In the genomic region with DNA sequence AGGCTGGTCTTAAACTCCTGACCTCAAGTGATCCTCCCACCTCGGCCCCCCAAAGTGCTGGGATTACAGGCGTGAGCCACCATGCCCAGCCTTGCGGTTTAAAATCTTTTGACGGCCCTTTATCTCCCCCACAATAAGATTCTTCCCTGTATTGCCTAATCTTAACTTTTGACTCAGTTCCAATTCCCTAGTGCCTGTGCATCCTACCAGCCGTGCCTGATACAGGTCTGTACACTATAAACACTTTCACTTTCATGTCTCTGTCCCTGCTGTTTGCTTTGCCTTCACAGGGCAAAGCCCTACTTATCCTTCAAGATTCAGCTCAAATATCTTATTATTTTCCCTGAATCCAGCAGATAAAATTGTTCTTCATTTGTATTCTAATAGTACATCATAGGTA, we compare ENCODE assay signal across 8 cellular contexts.
DNase-seq lines count a peak whose midpoint lies in the region; ATAC-seq and TF ChIP-seq lines count a peak whose summit lies in the region.

No MANE protein-coding gene starts in this region.

- WGBS in hepatocyte (ENCODE audit: low lambda C conversion rate, missing lambda C conversion rate): 64% methylated on average over 5 of the region's 5 CpGs
- WGBS in lower leg skin, 2 donors: 39 to 57% methylated on average over 5 of the region's 5 CpGs

- H3K9me2 ChIP-seq in hepatocyte (replicated peaks; ENCODE audit: insufficient read depth): no peaks in the 10 kb centered on the region

- H3K9ac ChIP-seq in DND-41 (ENCODE audit: low read depth, low read length): no peak overlapping the region

- no peak overlapping the region for H2AFZ ChIP-seq in DND-41 (ENCODE audit: low read depth, low read length)
- H2AFZ ChIP-seq in hepatocyte: no peak overlapping the region

- no peaks in the 10 kb centered on the region for H3K9me3 Mint-ChIP-seq in naive thymus-derived CD8-positive, alpha-beta T cell
- H3K9me3 Mint-ChIP-seq in activated T-cell treated with anti-CD3 and anti-CD28 coated beads, Interleukin-2, amount 50 U/mL, for 4 hours: no peaks in the 10 kb centered on the region

- H3K4me1 Mint-ChIP-seq in naive thymus-derived CD8-positive, alpha-beta T cell: peaks cover 7 to 17% (median 13%) of the 10 kb centered on the region in 4 donors
- H3K4me1 Mint-ChIP-seq in activated T-cell treated with anti-CD3 and anti-CD28 coated beads, Interleukin-2, amount 50 U/mL, for 4 hours (ENCODE audit: low read depth): peaks cover 13% of the 10 kb centered on the region

- H3K36me3 ChIP-seq in DND-41 (ENCODE audit: insufficient read depth, low read length): no peaks in the 10 kb centered on the region
- no peaks in the 10 kb centered on the region for H3K36me3 ChIP-seq in hepatocyte (replicated peaks; ENCODE audit: insufficient read depth, low read depth)

- H3K27me3 ChIP-seq in DND-41 (ENCODE audit: insufficient read depth, low read length, poor library complexity): no peaks in the 10 kb centered on the region
- H3K27me3 ChIP-seq in hepatocyte: no peaks in the 10 kb centered on the region

- H3K27ac ChIP-seq in DND-41 (ENCODE audit: low read length) (no peak overlapping the region), hepatocyte (peak overlapping the region; percentile 32)

- 0 out of 3 replicates have a peak, but pooled peaks have one; percentile 49 for ATAC-seq in DND-41 (ENCODE audit: insufficient read depth, low read depth)
- ATAC-seq in GM21526 (IDR thresholded peaks at IDR 0.05; ENCODE audit: low FRiP score, unreplicated experiment): peak; percentile 63
- no peak for ATAC-seq in naive thymus-derived CD8-positive, alpha-beta T cell
- no peak for ATAC-seq in activated T-cell treated with anti-CD3 and anti-CD28 coated beads, Interleukin-2, amount 50 U/mL, for 4 hours
- no peak for ATAC-seq in GM18505 (IDR thresholded peaks at IDR 0.05; ENCODE audit: unreplicated experiment)

- H3K4me2 ChIP-seq in DND-41 (ENCODE audit: insufficient read depth, low read length) (no peak overlapping the region), hepatocyte (no peak overlapping the region)

- H3K4me3 ChIP-seq in DND-41 (ENCODE audit: low read depth in 1 of 2, low read length in 2 of 2) (no peak overlapping the region), hepatocyte (no peak overlapping the region), lower leg skin (ENCODE audit: low read depth, poor library complexity, severe bottlenecking) (no peak overlapping the region)

- H4K20me1 ChIP-seq in DND-41 (ENCODE audit: insufficient read depth, low read length) (no peaks in the 10 kb centered on the region), hepatocyte (ENCODE audit: insufficient read depth, poor library complexity, severe bottlenecking) (no peaks in the 10 kb centered on the region)

- H3K79me2 ChIP-seq in DND-41 (ENCODE audit: insufficient read depth, low read length) (no peaks in the 10 kb centered on the region), hepatocyte (no peaks in the 10 kb centered on the region)

- H3K27ac Mint-ChIP-seq in naive thymus-derived CD8-positive, alpha-beta T cell: no peak overlapping the region

- TF ChIP-seq CTCF in DND-41 (IDR thresholded peaks at IDR 0.05; ENCODE audit: borderline replicate concordance, extremely low read depth, low read length, poor library complexity, severe bottlenecking) (no peak), hepatocyte (IDR thresholded peaks at IDR 0.05; ENCODE audit: poor library complexity) (no peak), lower leg skin (IDR thresholded peaks at IDR 0.05) (no peak)

- H3K4me1 ChIP-seq in DND-41 (ENCODE audit: insufficient read depth, low read length): no peaks in the 10 kb centered on the region
- H3K4me1 ChIP-seq in hepatocyte (ENCODE audit: insufficient read depth): no peaks in the 10 kb centered on the region

- H3K4me3 Mint-ChIP-seq in naive thymus-derived CD8-positive, alpha-beta T cell: peak overlapping the region in 1 of 10 donors; percentile 3
- H3K4me3 Mint-ChIP-seq in activated T-cell treated with anti-CD3 and anti-CD28 coated beads, Interleukin-2, amount 50 U/mL, for 4 hours: no peak overlapping the region

- TF ChIP-seq POLR2A in lower leg skin (IDR thresholded peaks at IDR 0.05) (no peak), GM18505 (IDR thresholded peaks at IDR 0.05; ENCODE audit: borderline replicate concordance, extremely low read depth, insufficient read depth, insufficient read length) (no peak)

- no peak for DNase-seq in DND-41
- DNase-seq in NCI-H774 (lab: John Stamatoyannopoulos, UW): peak; percentile 6
- peak; percentile 28 for DNase-seq in hepatocyte (ENCODE audit: low spot score)
- DNase-seq in naive thymus-derived CD8-positive, alpha-beta T cell: no peak
- DNase-seq in activated T-cell treated with anti-CD3 and anti-CD28 coated beads, Interleukin-2, amount 50 U/mL, for 4 hours: no peak
- DNase-seq in lower leg skin (ENCODE audit: low spot score in 2 of 2): no peak

- H3K36me3 Mint-ChIP-seq in naive thymus-derived CD8-positive, alpha-beta T cell: peaks cover 0 to 63% (median 7%) of the 10 kb centered on the region in 3 donors
- peaks cover 30% of the 10 kb centered on the region for H3K36me3 Mint-ChIP-seq in activated T-cell treated with anti-CD3 and anti-CD28 coated beads, Interleukin-2, amount 50 U/mL, for 4 hours (ENCODE audit: insufficient read depth)

- no peaks in the 10 kb centered on the region for H3K27me3 Mint-ChIP-seq in naive thymus-derived CD8-positive, alpha-beta T cell
- H3K27me3 Mint-ChIP-seq in activated T-cell treated with anti-CD3 and anti-CD28 coated beads, Interleukin-2, amount 50 U/mL, for 4 hours (ENCODE audit: low read depth): no peaks in the 10 kb centered on the region

- intact Hi-C loops in lower leg skin (cut with DNase I; ENCODE audit: low total_unique reads): no loop called here

- no peaks in the 10 kb centered on the region for H3K9me3 ChIP-seq in DND-41 (ENCODE audit: insufficient read depth, low read length, severe bottlenecking)
- no peaks in the 10 kb centered on the region for H3K9me3 ChIP-seq in hepatocyte (ENCODE audit: low read depth)

- POLR2A ChIA-PET in naive thymus-derived CD8-positive, alpha-beta T cell (lab: Charles Lee): no interaction called here

Comparison
In these comparisons a context has a peak if more than half of its experiments do, and no peak if none do; other contexts are left out.
1. ATAC-seq: peak in DND-41 (single experiment) and GM21526 (single experiment); none in naive thymus-derived CD8-positive, alpha-beta T cell (0 of 2), activated T-cell treated with anti-CD3 and anti-CD28 coated beads, Interleukin-2, amount 50 U/mL, for 4 hours (0 of 2) and GM18505 (single experiment).
2. DNase-seq: peak in NCI-H774 (single experiment) and hepatocyte (single experiment); none in DND-41 (single experiment), naive thymus-derived CD8-positive, alpha-beta T cell (0 of 10), activated T-cell treated with anti-CD3 and anti-CD28 coated beads, Interleukin-2, amount 50 U/mL, for 4 hours (single experiment) and lower leg skin (0 of 2).